13 cellular contexts compared by ENCODE assay signal in the genomic region with DNA sequence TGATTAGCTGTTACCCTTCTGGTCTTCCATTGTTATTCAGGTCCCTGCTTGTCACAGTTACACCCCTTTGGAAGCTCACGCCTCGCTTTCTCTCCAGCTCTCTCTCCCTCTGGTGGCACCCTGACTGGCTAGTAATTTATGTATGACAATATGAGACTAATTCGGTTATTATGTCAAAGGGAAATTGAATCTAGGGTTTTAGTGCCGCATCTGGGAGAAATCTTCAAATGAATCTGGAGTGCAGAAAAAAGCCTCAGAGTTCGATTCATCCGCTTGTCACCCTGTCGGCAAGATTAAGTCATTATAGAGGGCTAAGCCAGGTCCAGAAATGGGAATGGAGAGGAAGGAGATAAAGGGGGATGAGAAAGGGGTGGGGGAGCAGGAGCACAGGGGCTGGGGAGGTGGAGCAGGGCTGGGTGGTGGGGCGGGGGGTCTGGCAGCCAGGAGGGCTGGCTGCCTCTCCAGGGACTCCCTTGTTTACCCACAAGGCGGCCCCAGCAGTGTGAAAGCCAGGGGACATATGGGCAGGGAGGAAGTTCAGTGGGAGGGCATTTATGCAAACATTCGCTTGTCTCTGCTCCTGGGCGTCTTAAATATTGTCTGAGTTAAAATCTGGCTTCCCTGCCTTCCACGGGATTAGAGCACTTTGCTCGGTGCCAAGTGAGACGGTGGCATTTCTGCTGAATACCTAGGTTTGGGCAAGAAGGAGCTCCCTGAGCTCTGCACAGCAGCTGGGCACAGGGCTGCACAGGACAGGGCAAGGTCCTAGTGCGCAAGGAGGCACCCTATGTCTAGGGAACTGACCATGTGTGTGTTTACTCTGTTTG.
DNase-seq lines count a peak whose midpoint lies in the region; ATAC-seq, FAIRE-seq and TF ChIP-seq lines count a peak whose summit lies in the region.
"Had no signal": no experiment of that assay in that cellular context is flagged by ENCODE, and none has a peak within 500 bp of the region (broad histone marks: within the 10 kb centered on the region; RNA-seq: fewer than 3 reads in every experiment).

No MANE protein-coding gene starts in this region.

- WGBS in GM12878 (ENCODE audit: insufficient coverage, insufficient replicate concordance, low lambda C conversion rate, missing lambda C conversion rate) = 17% methylated on average over 14 of the region's 15 CpGs

- TF ChIP-seq EP300 in GM12878 (IDR thresholded peaks at IDR 0.05; ENCODE audit: borderline replicate concordance in 1 of 2, control insufficient read depth in 1 of 2, low read depth in 2 of 2, low read length in 2 of 2) = no peak

- BruUV-seq in GM12878 (replicated peaks; lab: Mats Ljungman, UMichigan) = no TSS peak

- CTCF ChIA-PET in GM12878 (lab: Yijun Ruan, JAX) = interaction anchor here (0.6 to 1.4 kb wide), 3 partner anchors 11 to 217 kb away, joined by 3 to 6 read pairs (median 3); no protein-coding TSS in a partner anchor

- H3K4me1 ChIP-seq in GM12878 (ENCODE audit: control insufficient read depth, insufficient read depth, low read length) = no peaks in the 10 kb centered on the region
- peaks cover 41 to 68% of the 10 kb centered on the region in 2 donors for H3K4me1 ChIP-seq in mucosa of rectum (ENCODE audit: control insufficient read depth in 2 of 2, insufficient read depth in 2 of 2, low read length in 2 of 2)

- no peaks in the 10 kb centered on the region; the same call in 1 of the 2 replicates for H4K20me1 ChIP-seq in GM12878 (ENCODE audit: control insufficient read depth, insufficient read depth)

- H3K36me3 ChIP-seq in GM12878 (ENCODE audit: control insufficient read depth in 2 of 2, insufficient read depth in 2 of 2, low read length in 1 of 2) (no peaks in the 10 kb centered on the region), mucosa of rectum (ENCODE audit: control insufficient read depth in 2 of 2, insufficient read depth in 2 of 2, low read length in 2 of 2) (peaks cover 0 to under 1% of the 10 kb centered on the region in 2 donors)

- H3K27me3 ChIP-seq in GM12878 (replicated peaks in 1 of 2; ENCODE audit: control insufficient read depth in 2 of 2, insufficient read depth in 2 of 2, low read length in 1 of 2) (no peaks in the 10 kb centered on the region; a peak in 2 of 4 replicates), mucosa of rectum (ENCODE audit: control insufficient read depth in 2 of 2, insufficient read depth in 2 of 2, low read length in 2 of 2) (no peaks in the 10 kb centered on the region)

- H3K4me2 ChIP-seq in GM12878 (ENCODE audit: control insufficient read depth, insufficient read depth) = no peak overlapping the region

- DNase-seq in D721Med (ENCODE audit: insufficient read length, low spot score) (peak; percentile 41), NCI-H2081 (lab: John Stamatoyannopoulos, UW) (peak; percentile 68 to 76), GM12878 (ENCODE audit: low read depth, low spot score) (no peak), amniotic stem cell (lab: John Stamatoyannopoulos, UW) (no peak), 8988T (no peak)
- no peak for DNase-seq in stimulated activated naive CD4-positive, alpha-beta T cell treated with Interleukin-2 at 50 U/mL for 16 hours (lab: John Stamatoyannopoulos, UW)
- DNase-seq: activated CD4-positive, alpha-beta T cell treated with anti-CD3 and anti-CD28 coated beads, Interleukin-2, amount 10 ng/mL, durations not matched to agents 24 days and 14 days; KG1; mammary epithelial cell; stimulated activated naive CD8-positive, alpha-beta T cell treated with anti-CD3 and anti-CD28 coated beads, Interleukin-15, Interleukin-2, amounts not matched to agents 100 U/mL and 50 U/mL, for 24 hours had no signal

- no peaks in the 10 kb centered on the region for H3K79me2 ChIP-seq in GM12878 (ENCODE audit: control insufficient read depth, insufficient read depth, low read length)

- POLR2A ChIA-PET in GM12878 (lab: Charles Lee) = no interaction called here

- RAD21 ChIA-PET in GM12878 (lab: Charles Lee; ENCODE audit: unreplicated experiment) = no interaction called here

- H3K9ac ChIP-seq in GM12878 (ENCODE audit: control insufficient read depth, insufficient read depth, low read length) (no peak overlapping the region), mucosa of rectum (ENCODE audit: low read depth in 1 of 2, low read length in 2 of 2) (peak overlapping the region; percentile 41 to 52)

- TF ChIP-seq CTCF in D721Med (IDR thresholded peaks at IDR 0.05; ENCODE audit: insufficient read depth, missing control alignments) (peak; percentile 22), GM12878 (IDR thresholded peaks at IDR 0.05 in 2 of 3, conservative IDR thresholded peaks at IDR 0.05 in 1 of 3; ENCODE audit: control insufficient read depth in 2 of 3, extremely low read depth in 1 of 3, insufficient read depth in 1 of 3, low read depth in 3 of 3, low read length in 3 of 3) (no peak)

- peak; percentile 35; the same call in 2 of the 3 replicates for ATAC-seq in GM12878
- ATAC-seq in HG02973 (IDR thresholded peaks at IDR 0.05; ENCODE audit: unreplicated experiment) = no peak
- ATAC-seq: stimulated activated naive CD8-positive, alpha-beta T cell treated with anti-CD3 and anti-CD28 coated beads, Interleukin-15, Interleukin-2, amounts not matched to agents 100 U/mL and 50 U/mL, for 24 hours had no signal

- H3K27ac ChIP-seq in GM12878 (ENCODE audit: control insufficient read depth, insufficient read depth) (no peak overlapping the region), mucosa of rectum (ENCODE audit: low read depth in 2 of 2, low read length in 2 of 2) (peak overlapping the region; percentile 80 to 89)

- H3K9me3 ChIP-seq in GM12878 (replicated peaks; ENCODE audit: control insufficient read depth, insufficient read depth, low read length) (no peaks in the 10 kb centered on the region), mucosa of rectum (ENCODE audit: control insufficient read depth in 2 of 2, low read length in 2 of 2) (no peaks in the 10 kb centered on the region)

- TF ChIP-seq POLR2A in GM12878 (IDR thresholded peaks at IDR 0.05; ENCODE audit: low read depth, low read length) = no peak

- SMC1A ChIA-PET in GM12878 (lab: Charles Lee; ENCODE audit: uncharacterized antibody, unreplicated experiment) = no interaction called here

- no peak overlapping the region for H3K4me3 ChIP-seq in GM12878
- peak overlapping the region; percentile 47 to 60 for H3K4me3 ChIP-seq in mucosa of rectum (ENCODE audit: low read length in 2 of 2)

- peak; percentile 51 for FAIRE-seq in D721Med (lab: Jason Lieb, UNC)
- FAIRE-seq in GM12878 (lab: Jason Lieb, UNC) = no peak
- FAIRE-seq: astrocyte had no signal

- intact Hi-C loops in GM12878 (cut with micrococcal nuclease; ENCODE audit: unreplicated experiment) = no loop called here

- TF ChIP-seq RAD21 in GM12878 (IDR thresholded peaks at IDR 0.05; ENCODE audit: insufficient read depth, low read depth, low read length) = no peak

- H2AFZ ChIP-seq in GM12878 (ENCODE audit: control insufficient read depth, low read depth, low read length) = no peak overlapping the region

- in situ Hi-C loops in GM12878 (cut with MboI) = no loop called here

TF ChIP-seq in GM12878, 131 proteins besides CTCF, POLR2A, EP300 and RAD21:
- TF ChIP-seq SRF (IDR thresholded peaks at IDR 0.05; ENCODE audit: low read depth in 2 of 2, low read length in 2 of 2) = 0 out of 4 replicates have a peak, but pooled peaks of 1 of the 2 experiments have one; percentile 10
- no peak for TF ChIP-seq CHD2 (IDR thresholded peaks at IDR 0.05; ENCODE audit: borderline replicate concordance, low read depth, low read length)
- no peak for TF ChIP-seq GATAD2B (conservative IDR thresholded peaks at IDR 0.05; ENCODE audit: low read depth)
- TF ChIP-seq, protein P1, sequence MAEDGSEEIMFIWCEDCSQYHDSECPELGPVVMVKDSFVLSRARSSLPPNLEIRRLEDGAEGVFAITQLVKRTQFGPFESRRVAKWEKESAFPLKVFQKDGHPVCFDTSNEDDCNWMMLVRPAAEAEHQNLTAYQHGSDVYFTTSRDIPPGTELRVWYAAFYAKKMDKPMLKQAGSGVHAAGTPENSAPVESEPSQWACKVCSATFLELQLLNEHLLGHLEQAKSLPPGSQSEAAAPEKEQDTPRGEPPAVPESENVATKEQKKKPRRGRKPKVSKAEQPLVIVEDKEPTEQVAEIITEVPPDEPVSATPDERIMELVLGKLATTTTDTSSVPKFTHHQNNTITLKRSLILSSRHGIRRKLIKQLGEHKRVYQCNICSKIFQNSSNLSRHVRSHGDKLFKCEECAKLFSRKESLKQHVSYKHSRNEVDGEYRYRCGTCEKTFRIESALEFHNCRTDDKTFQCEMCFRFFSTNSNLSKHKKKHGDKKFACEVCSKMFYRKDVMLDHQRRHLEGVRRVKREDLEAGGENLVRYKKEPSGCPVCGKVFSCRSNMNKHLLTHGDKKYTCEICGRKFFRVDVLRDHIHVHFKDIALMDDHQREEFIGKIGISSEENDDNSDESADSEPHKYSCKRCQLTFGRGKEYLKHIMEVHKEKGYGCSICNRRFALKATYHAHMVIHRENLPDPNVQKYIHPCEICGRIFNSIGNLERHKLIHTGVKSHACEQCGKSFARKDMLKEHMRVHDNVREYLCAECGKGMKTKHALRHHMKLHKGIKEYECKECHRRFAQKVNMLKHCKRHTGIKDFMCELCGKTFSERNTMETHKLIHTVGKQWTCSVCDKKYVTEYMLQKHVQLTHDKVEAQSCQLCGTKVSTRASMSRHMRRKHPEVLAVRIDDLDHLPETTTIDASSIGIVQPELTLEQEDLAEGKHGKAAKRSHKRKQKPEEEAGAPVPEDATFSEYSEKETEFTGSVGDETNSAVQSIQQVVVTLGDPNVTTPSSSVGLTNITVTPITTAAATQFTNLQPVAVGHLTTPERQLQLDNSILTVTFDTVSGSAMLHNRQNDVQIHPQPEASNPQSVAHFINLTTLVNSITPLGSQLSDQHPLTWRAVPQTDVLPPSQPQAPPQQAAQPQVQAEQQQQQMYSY (CRISPR knock-in tag; IDR thresholded peaks at IDR 0.05) = no peak
- TF ChIP-seq BCL11A (IDR thresholded peaks at IDR 0.05; ENCODE audit: low read depth, low read length) = no peak
- no peak for TF ChIP-seq IKZF2 (IDR thresholded peaks at IDR 0.05)
- TF ChIP-seq PAX5 (IDR thresholded peaks at IDR 0.05; ENCODE audit: borderline replicate concordance, low read depth, low read length) = no peak
- no peak for TF ChIP-seq RAD51 (IDR thresholded peaks at IDR 0.05)
TF ChIP-seq in GM12878: peak in this region for 1.

Comparison
In these comparisons a context has a peak if more than half of its experiments do, and no peak if none do; other contexts are left out.
1. DNase-seq: peak in D721Med (single experiment) and NCI-H2081 (2 of 2); none in GM12878 (single experiment), amniotic stem cell (single experiment), 8988T (single experiment) and stimulated activated naive CD4-positive, alpha-beta T cell treated with Interleukin-2 at 50 U/mL for 16 hours (single experiment).